ENCODE assay signal across 1 cellular context in the genomic region with DNA sequence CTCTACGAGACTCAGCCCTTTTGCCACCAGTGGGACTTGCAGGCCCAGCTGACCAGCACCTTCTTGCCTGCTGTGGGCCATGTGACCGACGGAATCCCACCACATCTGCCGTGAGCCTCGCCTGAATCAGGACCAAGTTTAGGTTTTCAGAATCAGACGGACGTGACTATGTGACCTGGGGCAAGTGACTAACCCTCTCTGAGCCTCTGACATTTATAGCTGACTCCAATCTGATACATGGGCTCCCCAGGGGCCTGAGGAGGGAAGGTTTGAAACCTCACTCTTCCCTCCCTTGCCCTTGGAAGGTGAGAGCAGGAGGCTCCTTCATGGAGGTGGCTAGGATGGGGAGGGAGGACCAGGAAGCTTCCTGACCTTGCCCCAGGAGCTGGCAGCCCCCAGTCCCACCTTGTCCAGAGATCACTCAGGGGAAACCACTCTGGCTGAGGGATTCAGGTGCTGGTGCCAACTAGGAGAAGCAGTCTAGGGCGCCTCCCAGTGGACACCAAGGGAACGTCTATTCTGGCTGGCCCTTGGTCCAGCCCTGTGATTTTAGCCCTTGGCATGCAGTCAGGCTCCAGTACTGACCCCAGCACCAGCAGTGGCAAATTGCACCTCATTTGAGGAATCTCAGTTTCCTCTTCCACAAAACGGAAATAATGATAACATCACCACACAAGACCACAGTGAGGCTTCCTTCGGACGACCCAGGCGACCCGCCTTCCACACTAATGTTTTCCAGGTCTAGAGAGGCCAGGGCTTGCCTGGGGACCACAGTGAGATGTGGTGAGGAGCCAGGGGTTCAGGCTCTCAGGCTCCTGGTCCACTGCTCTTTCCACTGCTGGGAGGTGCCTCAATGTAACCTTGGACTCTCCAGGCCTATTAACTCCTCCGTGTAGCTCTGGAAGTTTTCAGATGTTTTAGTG.
TF ChIP-seq lines count a peak whose summit lies in the region.

No MANE protein-coding gene starts in this region.

TF ChIP-seq in SK-N-SH treated with all-trans-retinoic acid at 6 μM for 48 hours, 23 proteins besides CTCF, POLR2A, EP300 and RAD21 (continued from another document):
- TF ChIP-seq, protein P1, sequence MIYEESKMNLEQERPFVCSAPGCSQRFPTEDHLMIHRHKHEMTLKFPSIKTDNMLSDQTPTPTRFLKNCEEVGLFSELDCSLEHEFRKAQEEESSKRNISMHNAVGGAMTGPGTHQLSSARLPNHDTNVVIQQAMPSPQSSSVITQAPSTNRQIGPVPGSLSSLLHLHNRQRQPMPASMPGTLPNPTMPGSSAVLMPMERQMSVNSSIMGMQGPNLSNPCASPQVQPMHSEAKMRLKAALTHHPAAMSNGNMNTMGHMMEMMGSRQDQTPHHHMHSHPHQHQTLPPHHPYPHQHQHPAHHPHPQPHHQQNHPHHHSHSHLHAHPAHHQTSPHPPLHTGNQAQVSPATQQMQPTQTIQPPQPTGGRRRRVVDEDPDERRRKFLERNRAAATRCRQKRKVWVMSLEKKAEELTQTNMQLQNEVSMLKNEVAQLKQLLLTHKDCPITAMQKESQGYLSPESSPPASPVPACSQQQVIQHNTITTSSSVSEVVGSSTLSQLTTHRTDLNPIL (CRISPR knock-in tag; IDR thresholded peaks at IDR 0.05; ENCODE audit: low read depth) = no peak
- TF ChIP-seq ZNF8 (CRISPR knock-in tag; IDR thresholded peaks at IDR 0.05) = no peak
TF ChIP-seq in SK-N-SH treated with all-trans-retinoic acid at 6 μM for 48 hours: peak in this region for 0.
